ENCODE assay signal across 20 cellular contexts in genomic region chr10:77583527-77583926, GRCh38. TPM values are rescaled to one million over a fixed set of nuclear protein-coding genes. Genes with fewer than 3 reads are reported as not detected.
DNase-seq lines count a peak whose midpoint lies in the region; ATAC-seq and TF ChIP-seq lines count a peak whose summit lies in the region.
"Had no signal": no experiment of that assay in that cellular context is flagged by ENCODE, and none has a peak within 500 bp of the region (broad histone marks: within the 10 kb centered on the region; RNA-seq: fewer than 3 reads in every experiment).

No MANE protein-coding gene starts in this region.

- no TSS peak for BruUV-seq in PC-3 (replicated peaks; lab: Mats Ljungman, UMichigan)

- CTCF ChIA-PET in PC-3 (lab: Charles Lee) = interaction anchor here (1.7 kb wide), 1 partner anchor 22 kb away, joined by 4 read pairs; no protein-coding TSS in a partner anchor

- H3K4me1 ChIP-seq in PC-3 (ENCODE audit: insufficient read depth, low read length) = peaks cover 84% of the 10 kb centered on the region
- H3K4me1 ChIP-seq: left lung had no signal

- H3K9ac ChIP-seq in PC-3 (ENCODE audit: low read length) = peak overlapping the region; percentile 55

- H3K27ac Mint-ChIP-seq in activated naive CD8-positive, alpha-beta T cell treated with anti-CD3 and anti-CD28 coated beads, Interleukin-2, amount 10 ng/mL, durations not matched to agents 7 days and 5 days = no peak overlapping the region
- no peak overlapping the region for H3K27ac Mint-ChIP-seq in activated naive CD8-positive, alpha-beta T cell treated with anti-CD3 and anti-CD28 coated beads for 36 hours
- peak overlapping the region; percentile 73 for H3K27ac Mint-ChIP-seq in stimulated activated effector memory CD8-positive, alpha-beta T cell treated with anti-CD3 and anti-CD28 coated beads, Interleukin-12 subunit alpha, Interleukin-12 subunit beta, amount 100 ng/mL, for 72 hours
- H3K27ac Mint-ChIP-seq: mesothelial cell of epicardium, natural killer cell, WTC11 had no signal

- H3K36me3 Mint-ChIP-seq in activated naive CD8-positive, alpha-beta T cell treated with anti-CD3 and anti-CD28 coated beads, Interleukin-2, amount 10 ng/mL, durations not matched to agents 7 days and 5 days = no peaks in the 10 kb centered on the region
- H3K36me3 Mint-ChIP-seq in activated naive CD8-positive, alpha-beta T cell treated with anti-CD3 and anti-CD28 coated beads for 36 hours = no peaks in the 10 kb centered on the region
- no peaks in the 10 kb centered on the region for H3K36me3 Mint-ChIP-seq in stimulated activated effector memory CD8-positive, alpha-beta T cell treated with anti-CD3 and anti-CD28 coated beads, Interleukin-12 subunit alpha, Interleukin-12 subunit beta, amount 100 ng/mL, for 72 hours
- H3K36me3 Mint-ChIP-seq: natural killer cell, WTC11 had no signal

- no peak for TF ChIP-seq CTCF in PC-3 (conservative IDR thresholded peaks at IDR 0.05; ENCODE audit: low read depth, low read length)

- H3F3A ChIP-seq in PC-3 (ENCODE audit: low read length, unreplicated experiment) = peaks cover 18% of the 10 kb centered on the region

- peak overlapping the region; percentile 54 for H3K4me2 ChIP-seq in PC-3 (ENCODE audit: low read length)

- H3K9me3 ChIP-seq in PC-3 (ENCODE audit: low read length) = no peaks in the 10 kb centered on the region
- H3K9me3 ChIP-seq: left lung, SJSA1, stomach, thyroid gland had no signal

- 0 out of 2 replicates have a peak, but pooled peaks cover 7% of the 10 kb centered on the region for H3K36me3 ChIP-seq in PC-3 (ENCODE audit: low read depth, low read length)
- H3K36me3 ChIP-seq: left lung, SJSA1, stomach, thyroid gland had no signal

- 0 out of 2 replicates have a peak overlapping the region, but pooled peaks have one; percentile 6 for H3K4me3 ChIP-seq in PC-3 (ENCODE audit: low read length)
- H3K4me3 ChIP-seq: left lung, SJSA1, stomach, thyroid gland had no signal

- no peaks in the 10 kb centered on the region; the same call in 1 of the 2 replicates for H3K9me2 ChIP-seq in PC-3 (replicated peaks; ENCODE audit: low read length)

- no peaks in the 10 kb centered on the region for H3K9me3 Mint-ChIP-seq in activated naive CD8-positive, alpha-beta T cell treated with anti-CD3 and anti-CD28 coated beads, Interleukin-2, amount 10 ng/mL, durations not matched to agents 7 days and 5 days
- H3K9me3 Mint-ChIP-seq in activated naive CD8-positive, alpha-beta T cell treated with anti-CD3 and anti-CD28 coated beads for 36 hours = no peaks in the 10 kb centered on the region
- H3K9me3 Mint-ChIP-seq in stimulated activated effector memory CD8-positive, alpha-beta T cell treated with anti-CD3 and anti-CD28 coated beads, Interleukin-12 subunit alpha, Interleukin-12 subunit beta, amount 100 ng/mL, for 72 hours = no peaks in the 10 kb centered on the region
- H3K9me3 Mint-ChIP-seq: brain, mesothelial cell of epicardium, natural killer cell had no signal

- H2AFZ ChIP-seq in PC-3 (ENCODE audit: low read length) = no peak overlapping the region

- H3K79me2 ChIP-seq in PC-3 (ENCODE audit: low read length) = peaks cover 61% of the 10 kb centered on the region

- intact Hi-C loops in PC-3 (cut with micrococcal nuclease) = loop anchor here (2.0 kb wide), 4 partner anchors 51 to 409 kb away; no protein-coding TSS in a partner anchor

- DNase-seq in activated naive CD8-positive, alpha-beta T cell treated with anti-CD3 and anti-CD28 coated beads, Interleukin-2, amount 10 ng/mL, durations not matched to agents 7 days and 5 days = no peak
- no peak for DNase-seq in activated naive CD8-positive, alpha-beta T cell treated with anti-CD3 and anti-CD28 coated beads for 36 hours
- DNase-seq in PC-3 (peak; percentile 98), epithelial cell of prostate (ENCODE audit: low read depth, low spot score) (peak; percentile 50), hippocampal formation (lab: John Stamatoyannopoulos, UW) (no peak)
- DNase-seq in stimulated activated effector memory CD8-positive, alpha-beta T cell treated with anti-CD3 and anti-CD28 coated beads, Interleukin-12 subunit alpha, Interleukin-12 subunit beta, amount 100 ng/mL, for 72 hours (ENCODE audit: low spot score in 2 of 2) = no peak
- DNase-seq: effector CD8-positive, alpha-beta T cell; left lung; natural killer cell; NCI-H1092; NCI-H187 treated with DMSO at 0.1 percent for 48 hours; NCI-H524 treated with DMSO at 0.1 percent for 48 hours; stomach; thyroid gland had no signal

- peak; percentile 69 for ATAC-seq in activated naive CD8-positive, alpha-beta T cell treated with anti-CD3 and anti-CD28 coated beads, Interleukin-2, amount 10 ng/mL, durations not matched to agents 7 days and 5 days (ENCODE audit: low read depth)
- peak; percentile 25 for ATAC-seq in PC-3
- peak; percentile 73 for ATAC-seq in stimulated activated effector memory CD8-positive, alpha-beta T cell treated with anti-CD3 and anti-CD28 coated beads, Interleukin-12 subunit alpha, Interleukin-12 subunit beta, amount 100 ng/mL, for 72 hours
- ATAC-seq in HG03442 (IDR thresholded peaks at IDR 0.05; ENCODE audit: unreplicated experiment) = no peak
- ATAC-seq in HG03039 (IDR thresholded peaks at IDR 0.05; ENCODE audit: unreplicated experiment) = no peak
- ATAC-seq: WTC11 had no signal

- H3K27me3 Mint-ChIP-seq in activated naive CD8-positive, alpha-beta T cell treated with anti-CD3 and anti-CD28 coated beads, Interleukin-2, amount 10 ng/mL, durations not matched to agents 7 days and 5 days = no peaks in the 10 kb centered on the region
- H3K27me3 Mint-ChIP-seq in activated naive CD8-positive, alpha-beta T cell treated with anti-CD3 and anti-CD28 coated beads for 36 hours = no peaks in the 10 kb centered on the region
- H3K27me3 Mint-ChIP-seq: brain had no signal

- H3K4me1 Mint-ChIP-seq in activated naive CD8-positive, alpha-beta T cell treated with anti-CD3 and anti-CD28 coated beads, Interleukin-2, amount 10 ng/mL, durations not matched to agents 7 days and 5 days = peaks cover 20% of the 10 kb centered on the region
- no peaks in the 10 kb centered on the region for H3K4me1 Mint-ChIP-seq in activated naive CD8-positive, alpha-beta T cell treated with anti-CD3 and anti-CD28 coated beads for 36 hours
- peaks cover 17% of the 10 kb centered on the region for H3K4me1 Mint-ChIP-seq in stimulated activated effector memory CD8-positive, alpha-beta T cell treated with anti-CD3 and anti-CD28 coated beads, Interleukin-12 subunit alpha, Interleukin-12 subunit beta, amount 100 ng/mL, for 72 hours

- no peaks in the 10 kb centered on the region for H4K20me1 ChIP-seq in PC-3 (ENCODE audit: low read length)

- H3K4me3 Mint-ChIP-seq in activated naive CD8-positive, alpha-beta T cell treated with anti-CD3 and anti-CD28 coated beads, Interleukin-2, amount 10 ng/mL, durations not matched to agents 7 days and 5 days = no peak overlapping the region
- H3K4me3 Mint-ChIP-seq in activated naive CD8-positive, alpha-beta T cell treated with anti-CD3 and anti-CD28 coated beads for 36 hours = no peak overlapping the region
- no peak overlapping the region for H3K4me3 Mint-ChIP-seq in stimulated activated effector memory CD8-positive, alpha-beta T cell treated with anti-CD3 and anti-CD28 coated beads, Interleukin-12 subunit alpha, Interleukin-12 subunit beta, amount 100 ng/mL, for 72 hours
- H3K4me3 Mint-ChIP-seq: brain, mesothelial cell of epicardium, natural killer cell, WTC11 had no signal

- POLR2A ChIA-PET in activated naive CD8-positive, alpha-beta T cell treated with anti-CD3 and anti-CD28 coated beads, Interleukin-2, amount 10 ng/mL, durations not matched to agents 7 days and 5 days (lab: Charles Lee) = no interaction called here
- POLR2A ChIA-PET in PC-3 (lab: Charles Lee; ENCODE audit: unreplicated experiment) = interaction anchor here (0.5 to 0.9 kb wide), 2 partner anchors 52 to 416 kb away, joined by 3 to 4 read pairs; no protein-coding TSS in a partner anchor

- peak overlapping the region; percentile 83 for H3K27ac ChIP-seq in PC-3 (ENCODE audit: low read length)
- peak overlapping the region; percentile 89 for H3K27ac ChIP-seq in epithelial cell of prostate
- H3K27ac ChIP-seq: left lung, SJSA1, thyroid gland had no signal

- H3K27me3 ChIP-seq in PC-3 (ENCODE audit: low read length) = no peaks in the 10 kb centered on the region
- H3K27me3 ChIP-seq: left lung, SJSA1, stomach, thyroid gland had no signal

RNA-seq across cellular contexts. Expression of gene KCNMA1, which starts 54.1 kb away (rescaled TPM):
- total RNA-seq in activated naive CD8-positive, alpha-beta T cell treated with anti-CD3 and anti-CD28 coated beads, Interleukin-2, amount 10 ng/mL, durations not matched to agents 7 days and 5 days = under 1 TPM; 0.39 to 0.54 TPM
- total RNA-seq in activated naive CD8-positive, alpha-beta T cell treated with anti-CD3 and anti-CD28 coated beads for 36 hours = not detected
- 143 and 193 TPM in 2 replicates for total RNA-seq in PC-3 (2014; rRNA removed)

Comparison
In these comparisons a context has a peak if more than half of its experiments do, and no peak if none do; other contexts are left out.
1. ATAC-seq: peak in activated naive CD8-positive, alpha-beta T cell treated with anti-CD3 and anti-CD28 coated beads, Interleukin-2, amount 10 ng/mL, durations not matched to agents 7 days and 5 days (single experiment), PC-3 (single experiment) and stimulated activated effector memory CD8-positive, alpha-beta T cell treated with anti-CD3 and anti-CD28 coated beads, Interleukin-12 subunit alpha, Interleukin-12 subunit beta, amount 100 ng/mL, for 72 hours (single experiment); none in HG03442 (single experiment) and HG03039 (single experiment).
2. DNase-seq: peak in PC-3 (single experiment) and epithelial cell of prostate (single experiment); none in activated naive CD8-positive, alpha-beta T cell treated with anti-CD3 and anti-CD28 coated beads, Interleukin-2, amount 10 ng/mL, durations not matched to agents 7 days and 5 days (single experiment), activated naive CD8-positive, alpha-beta T cell treated with anti-CD3 and anti-CD28 coated beads for 36 hours (single experiment), stimulated activated effector memory CD8-positive, alpha-beta T cell treated with anti-CD3 and anti-CD28 coated beads, Interleukin-12 subunit alpha, Interleukin-12 subunit beta, amount 100 ng/mL, for 72 hours (0 of 2) and hippocampal formation (0 of 2).
3. RNA of gene KCNMA1, which starts 54.1 kb away (total RNA-seq): 143 to 193 TPM in PC-3; 0.39 to 0.54 TPM in activated naive CD8-positive, alpha-beta T cell treated with anti-CD3 and anti-CD28 coated beads, Interleukin-2, amount 10 ng/mL, durations not matched to agents 7 days and 5 days and not detected in activated naive CD8-positive, alpha-beta T cell treated with anti-CD3 and anti-CD28 coated beads for 36 hours; every median in the first group is over 10 times any median in the second.